ENCODE assay signal across 2 cellular contexts in genomic region chr10:34931216-34931615, GRCh38.
TF ChIP-seq lines count a peak whose summit lies in the region.

No MANE protein-coding gene starts in this region.

TF ChIP-seq in SK-N-SH treated with all-trans-retinoic acid at 6 μM for 48 hours, 23 proteins besides CTCF, POLR2A, EP300 and RAD21:
- TF ChIP-seq TSHZ2 (CRISPR knock-in tag; IDR thresholded peaks at IDR 0.05) (no peak), SNAI2 (CRISPR knock-in tag; IDR thresholded peaks at IDR 0.05) (no peak), ZNF70 (CRISPR knock-in tag; IDR thresholded peaks at IDR 0.05) (no peak), ESRRG (CRISPR knock-in tag; IDR thresholded peaks at IDR 0.05) (no peak), BACH2 (CRISPR knock-in tag; IDR thresholded peaks at IDR 0.05; ENCODE audit: borderline replicate concordance) (no peak), ZNF8 (CRISPR knock-in tag; IDR thresholded peaks at IDR 0.05) (no peak), PPARA (CRISPR knock-in tag; IDR thresholded peaks at IDR 0.05; ENCODE audit: borderline replicate concordance) (no peak)
- TF ChIP-seq, protein P1, sequence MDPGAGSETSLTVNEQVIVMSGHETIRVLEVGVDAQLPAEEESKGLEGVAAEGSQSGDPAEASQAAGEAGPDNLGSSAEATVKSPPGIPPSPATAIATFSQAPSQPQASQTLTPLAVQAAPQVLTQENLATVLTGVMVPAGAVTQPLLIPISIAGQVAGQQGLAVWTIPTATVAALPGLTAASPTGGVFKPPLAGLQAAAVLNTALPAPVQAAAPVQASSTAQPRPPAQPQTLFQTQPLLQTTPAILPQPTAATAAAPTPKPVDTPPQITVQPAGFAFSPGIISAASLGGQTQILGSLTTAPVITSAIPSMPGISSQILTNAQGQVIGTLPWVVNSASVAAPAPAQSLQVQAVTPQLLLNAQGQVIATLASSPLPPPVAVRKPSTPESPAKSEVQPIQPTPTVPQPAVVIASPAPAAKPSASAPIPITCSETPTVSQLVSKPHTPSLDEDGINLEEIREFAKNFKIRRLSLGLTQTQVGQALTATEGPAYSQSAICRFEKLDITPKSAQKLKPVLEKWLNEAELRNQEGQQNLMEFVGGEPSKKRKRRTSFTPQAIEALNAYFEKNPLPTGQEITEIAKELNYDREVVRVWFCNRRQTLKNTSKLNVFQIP (CRISPR knock-in tag; IDR thresholded peaks at IDR 0.05; ENCODE audit: borderline replicate concordance, low read depth) = no peak
- TF ChIP-seq, protein P2, sequence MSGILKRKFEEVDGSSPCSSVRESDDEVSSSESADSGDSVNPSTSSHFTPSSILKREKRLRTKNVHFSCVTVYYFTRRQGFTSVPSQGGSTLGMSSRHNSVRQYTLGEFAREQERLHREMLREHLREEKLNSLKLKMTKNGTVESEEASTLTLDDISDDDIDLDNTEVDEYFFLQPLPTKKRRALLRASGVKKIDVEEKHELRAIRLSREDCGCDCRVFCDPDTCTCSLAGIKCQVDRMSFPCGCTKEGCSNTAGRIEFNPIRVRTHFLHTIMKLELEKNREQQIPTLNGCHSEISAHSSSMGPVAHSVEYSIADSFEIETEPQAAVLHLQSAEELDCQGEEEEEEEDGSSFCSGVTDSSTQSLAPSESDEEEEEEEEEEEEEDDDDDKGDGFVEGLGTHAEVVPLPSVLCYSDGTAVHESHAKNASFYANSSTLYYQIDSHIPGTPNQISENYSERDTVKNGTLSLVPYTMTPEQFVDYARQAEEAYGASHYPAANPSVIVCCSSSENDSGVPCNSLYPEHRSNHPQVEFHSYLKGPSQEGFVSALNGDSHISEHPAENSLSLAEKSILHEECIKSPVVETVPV (CRISPR knock-in tag; IDR thresholded peaks at IDR 0.05) = no peak
- TF ChIP-seq, protein P3, sequence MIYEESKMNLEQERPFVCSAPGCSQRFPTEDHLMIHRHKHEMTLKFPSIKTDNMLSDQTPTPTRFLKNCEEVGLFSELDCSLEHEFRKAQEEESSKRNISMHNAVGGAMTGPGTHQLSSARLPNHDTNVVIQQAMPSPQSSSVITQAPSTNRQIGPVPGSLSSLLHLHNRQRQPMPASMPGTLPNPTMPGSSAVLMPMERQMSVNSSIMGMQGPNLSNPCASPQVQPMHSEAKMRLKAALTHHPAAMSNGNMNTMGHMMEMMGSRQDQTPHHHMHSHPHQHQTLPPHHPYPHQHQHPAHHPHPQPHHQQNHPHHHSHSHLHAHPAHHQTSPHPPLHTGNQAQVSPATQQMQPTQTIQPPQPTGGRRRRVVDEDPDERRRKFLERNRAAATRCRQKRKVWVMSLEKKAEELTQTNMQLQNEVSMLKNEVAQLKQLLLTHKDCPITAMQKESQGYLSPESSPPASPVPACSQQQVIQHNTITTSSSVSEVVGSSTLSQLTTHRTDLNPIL (CRISPR knock-in tag; IDR thresholded peaks at IDR 0.05; ENCODE audit: low read depth) = no peak
- TF ChIP-seq, protein P4, sequence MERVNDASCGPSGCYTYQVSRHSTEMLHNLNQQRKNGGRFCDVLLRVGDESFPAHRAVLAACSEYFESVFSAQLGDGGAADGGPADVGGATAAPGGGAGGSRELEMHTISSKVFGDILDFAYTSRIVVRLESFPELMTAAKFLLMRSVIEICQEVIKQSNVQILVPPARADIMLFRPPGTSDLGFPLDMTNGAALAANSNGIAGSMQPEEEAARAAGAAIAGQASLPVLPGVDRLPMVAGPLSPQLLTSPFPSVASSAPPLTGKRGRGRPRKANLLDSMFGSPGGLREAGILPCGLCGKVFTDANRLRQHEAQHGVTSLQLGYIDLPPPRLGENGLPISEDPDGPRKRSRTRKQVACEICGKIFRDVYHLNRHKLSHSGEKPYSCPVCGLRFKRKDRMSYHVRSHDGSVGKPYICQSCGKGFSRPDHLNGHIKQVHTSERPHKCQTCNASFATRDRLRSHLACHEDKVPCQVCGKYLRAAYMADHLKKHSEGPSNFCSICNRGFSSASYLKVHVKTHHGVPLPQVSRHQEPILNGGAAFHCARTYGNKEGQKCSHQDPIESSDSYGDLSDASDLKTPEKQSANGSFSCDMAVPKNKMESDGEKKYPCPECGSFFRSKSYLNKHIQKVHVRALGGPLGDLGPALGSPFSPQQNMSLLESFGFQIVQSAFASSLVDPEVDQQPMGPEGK (CRISPR knock-in tag; IDR thresholded peaks at IDR 0.05; ENCODE audit: borderline replicate concordance) = no peak

TF ChIP-seq in K562, 482 proteins besides CTCF, POLR2A, EP300 and RAD21 (continued from another document):
- no peak for TF ChIP-seq E2F4 (CRISPR knock-in tag; IDR thresholded peaks at IDR 0.05; ENCODE audit: low read depth)
- TF ChIP-seq MAZ (CRISPR knock-in tag; conservative IDR thresholded peaks at IDR 0.05 in 1 of 2, IDR thresholded peaks at IDR 0.05 in 1 of 2) = no peak
- TF ChIP-seq CEBPB (tag; IDR thresholded peaks at IDR 0.05) = peak; percentile 45; the same call in 1 of the 2 replicates
- TF ChIP-seq NR4A1 (CRISPR knock-in tag; IDR thresholded peaks at IDR 0.05) = no peak
- no peak for TF ChIP-seq NR4A1 (tag; IDR thresholded peaks at IDR 0.05)
- TF ChIP-seq, protein P5, sequence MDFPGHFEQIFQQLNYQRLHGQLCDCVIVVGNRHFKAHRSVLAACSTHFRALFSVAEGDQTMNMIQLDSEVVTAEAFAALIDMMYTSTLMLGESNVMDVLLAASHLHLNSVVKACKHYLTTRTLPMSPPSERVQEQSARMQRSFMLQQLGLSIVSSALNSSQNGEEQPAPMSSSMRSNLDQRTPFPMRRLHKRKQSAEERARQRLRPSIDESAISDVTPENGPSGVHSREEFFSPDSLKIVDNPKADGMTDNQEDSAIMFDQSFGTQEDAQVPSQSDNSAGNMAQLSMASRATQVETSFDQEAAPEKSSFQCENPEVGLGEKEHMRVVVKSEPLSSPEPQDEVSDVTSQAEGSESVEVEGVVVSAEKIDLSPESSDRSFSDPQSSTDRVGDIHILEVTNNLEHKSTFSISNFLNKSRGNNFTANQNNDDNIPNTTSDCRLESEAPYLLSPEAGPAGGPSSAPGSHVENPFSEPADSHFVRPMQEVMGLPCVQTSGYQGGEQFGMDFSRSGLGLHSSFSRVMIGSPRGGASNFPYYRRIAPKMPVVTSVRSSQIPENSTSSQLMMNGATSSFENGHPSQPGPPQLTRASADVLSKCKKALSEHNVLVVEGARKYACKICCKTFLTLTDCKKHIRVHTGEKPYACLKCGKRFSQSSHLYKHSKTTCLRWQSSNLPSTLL (IDR thresholded peaks at IDR 0.05) = no peak
